ENCODE assay signal across 12 cellular contexts in the genomic region with DNA sequence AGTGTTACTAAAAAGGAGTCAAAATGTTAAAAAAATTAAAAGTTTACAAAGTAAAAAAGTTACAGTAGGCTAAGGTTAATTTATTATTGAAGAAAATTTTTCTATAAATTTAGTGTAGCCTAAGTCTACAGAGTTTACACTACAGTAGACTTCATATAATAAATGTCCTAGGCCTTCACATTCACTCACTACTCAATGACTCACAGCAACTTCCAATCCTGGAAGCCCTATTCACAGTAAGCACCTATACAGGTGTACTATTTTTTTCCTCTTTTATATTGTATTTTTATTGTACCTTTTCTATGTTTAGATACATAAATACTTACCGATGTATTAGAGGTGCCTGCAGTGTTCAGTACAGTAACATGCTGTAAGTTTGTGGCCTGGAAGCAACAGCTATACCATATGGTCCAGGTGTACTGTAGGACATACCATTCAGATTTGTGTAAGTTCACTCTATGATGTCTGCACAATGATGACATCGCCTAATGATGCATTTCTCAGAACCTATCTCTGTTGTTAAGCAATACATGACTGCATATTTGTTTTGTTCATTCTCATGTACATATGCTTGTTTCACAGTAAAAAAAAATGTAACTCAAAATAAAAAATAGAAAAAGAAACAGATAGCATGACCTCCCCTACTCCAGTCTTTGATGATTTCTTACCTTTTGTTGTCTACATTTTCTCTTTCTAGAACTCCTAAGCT.
DNase-seq lines count a peak whose midpoint lies in the region; ATAC-seq and TF ChIP-seq lines count a peak whose summit lies in the region.
"Had no signal": no experiment of that assay in that cellular context is flagged by ENCODE, and none has a peak within 500 bp of the region (broad histone marks: within the 10 kb centered on the region; RNA-seq: fewer than 3 reads in every experiment).

No MANE protein-coding gene starts in this region.

- CTCF ChIA-PET in Calu3 (lab: Charles Lee) = no interaction called here

- no peaks in the 10 kb centered on the region for H3K27me3 ChIP-seq in upper lobe of right lung
- H3K27me3 ChIP-seq: suprapubic skin had no signal

- peak; percentile 44 for ATAC-seq in HG02678 (IDR thresholded peaks at IDR 0.05; ENCODE audit: unreplicated experiment)
- ATAC-seq in mucosa of descending colon = peak; percentile 20
- no peak for ATAC-seq in upper lobe of right lung
- no peak for ATAC-seq in effector memory CD8-positive, alpha-beta T cell (replicated peaks)

- no peaks in the 10 kb centered on the region for H3K4me1 ChIP-seq in mucosa of descending colon (ENCODE audit: low read depth)
- H3K4me1 ChIP-seq in upper lobe of right lung = peaks cover 25% of the 10 kb centered on the region
- H3K4me1 ChIP-seq: Caco-2 had no signal

- no peaks in the 10 kb centered on the region for H3K36me3 Mint-ChIP-seq in Calu3 (ENCODE audit: insufficient read depth, unreplicated experiment)
- no peaks in the 10 kb centered on the region for H3K36me3 Mint-ChIP-seq in chondrocyte (ENCODE audit: low read depth)
- peaks cover 6% of the 10 kb centered on the region for H3K36me3 Mint-ChIP-seq in effector memory CD8-positive, alpha-beta T cell (ENCODE audit: insufficient read depth)

- H3K4me1 Mint-ChIP-seq in Calu3 (ENCODE audit: low read depth, unreplicated experiment) = peaks cover 36% of the 10 kb centered on the region
- peaks cover 43% of the 10 kb centered on the region for H3K4me1 Mint-ChIP-seq in chondrocyte (ENCODE audit: low read depth)
- H3K4me1 Mint-ChIP-seq in effector memory CD8-positive, alpha-beta T cell (ENCODE audit: low read depth in 2 of 2) = peaks cover 22 to 59% of the 10 kb centered on the region in 2 donors

- no peaks in the 10 kb centered on the region for H3K36me3 ChIP-seq in mucosa of descending colon (ENCODE audit: low read depth)
- H3K36me3 ChIP-seq in upper lobe of right lung = no peaks in the 10 kb centered on the region
- H3K36me3 ChIP-seq: suprapubic skin had no signal

- BruUV-seq in Calu3 (replicated peaks; lab: Mats Ljungman, UMichigan) = no TSS peak

- DNase-seq in Calu3 = no peak
- no peak for DNase-seq in chondrocyte (ENCODE audit: low spot score)
- DNase-seq in mucosa of descending colon = no peak
- DNase-seq in stimulated activated CD4-positive, alpha-beta T cell treated with anti-CD3 and anti-CD28 coated beads, Interleukin-2, amount 100 ng/mL, for 24 hours = no peak
- DNase-seq in upper lobe of right lung = no peak
- DNase-seq in effector memory CD8-positive, alpha-beta T cell = no peak
- DNase-seq: amniotic stem cell; Caco-2; effector CD8-positive, alpha-beta T cell; NCI-H524 treated with DMSO at 0.1 percent for 48 hours had no signal

- H3K4me3 Mint-ChIP-seq in Calu3 (ENCODE audit: low read depth, unreplicated experiment) = no peak overlapping the region
- H3K4me3 Mint-ChIP-seq in chondrocyte (ENCODE audit: unreplicated experiment) = no peak overlapping the region
- no peak overlapping the region for H3K4me3 Mint-ChIP-seq in effector memory CD8-positive, alpha-beta T cell

- peaks cover 3% of the 10 kb centered on the region for H3K9me3 Mint-ChIP-seq in Calu3 (ENCODE audit: low read depth, unreplicated experiment)
- H3K9me3 Mint-ChIP-seq in chondrocyte (ENCODE audit: low read depth) = no peaks in the 10 kb centered on the region
- no peaks in the 10 kb centered on the region for H3K9me3 Mint-ChIP-seq in effector memory CD8-positive, alpha-beta T cell

- H3K9me3 ChIP-seq in mucosa of descending colon (no peaks in the 10 kb centered on the region), upper lobe of right lung (no peaks in the 10 kb centered on the region)
- H3K9me3 ChIP-seq: Caco-2, suprapubic skin had no signal

- H3K27me3 Mint-ChIP-seq in Calu3 (ENCODE audit: unreplicated experiment) = no peaks in the 10 kb centered on the region
- no peaks in the 10 kb centered on the region for H3K27me3 Mint-ChIP-seq in chondrocyte (ENCODE audit: low read depth)
- H3K27me3 Mint-ChIP-seq in effector memory CD8-positive, alpha-beta T cell = no peaks in the 10 kb centered on the region

- H3K4me3 ChIP-seq in mucosa of descending colon = no peak overlapping the region
- no peak overlapping the region for H3K4me3 ChIP-seq in upper lobe of right lung
- H3K4me3 ChIP-seq: suprapubic skin had no signal

- no peak overlapping the region for H3K27ac ChIP-seq in upper lobe of right lung
- H3K27ac ChIP-seq: suprapubic skin had no signal

- no peak for TF ChIP-seq CTCF in Calu3 (IDR thresholded peaks at IDR 0.05; ENCODE audit: unreplicated experiment)
- no peak for TF ChIP-seq CTCF in chondrocyte (IDR thresholded peaks at IDR 0.05)
- no peak for TF ChIP-seq CTCF in mucosa of descending colon (IDR thresholded peaks at IDR 0.05)
- no peak for TF ChIP-seq CTCF in upper lobe of right lung (IDR thresholded peaks at IDR 0.05)

- intact Hi-C loops in Calu3 (cut with micrococcal nuclease; ENCODE audit: unreplicated experiment) = no loop called here
- intact Hi-C loops in mucosa of descending colon (cut with DNase I, micrococcal nuclease) = no loop called here
- intact Hi-C loops in upper lobe of right lung (cut with DNase I) = no loop called here

- H3K27ac Mint-ChIP-seq in Calu3 (ENCODE audit: unreplicated experiment) (peak overlapping the region; percentile 29), chondrocyte (ENCODE audit: unreplicated experiment) (peak overlapping the region; percentile 24)
- H3K27ac Mint-ChIP-seq in effector memory CD8-positive, alpha-beta T cell = no peak overlapping the region

Comparison
In these comparisons a context has a peak if more than half of its experiments do, and no peak if none do; other contexts are left out.
1. H3K27ac Mint-ChIP-seq: peak in Calu3 (single experiment) and chondrocyte (single experiment); none in effector memory CD8-positive, alpha-beta T cell (0 of 2).
2. ATAC-seq: peak in HG02678 (single experiment) and mucosa of descending colon (single experiment); none in upper lobe of right lung (single experiment) and effector memory CD8-positive, alpha-beta T cell (single experiment).